Comparison of ENCODE assay signal across 8 cellular contexts in genomic region chr4:39526810-39527295, GRCh38.
A peak's percentile ranks its signal among the peaks of the same experiment; 100 is the strongest.
DNase-seq lines count a peak whose midpoint lies in the region; ATAC-seq lines count a peak whose summit lies in the region.

No MANE protein-coding gene starts in this region.

- peaks cover 19% of the 10 kb centered on the region for H3K9me3 ChIP-seq in KOPT-K1 (ENCODE audit: insufficient read depth, low read length, poor library complexity, severe bottlenecking)
- peaks cover 21% of the 10 kb centered on the region for H3K9me3 ChIP-seq in iPS-20b (ENCODE audit: insufficient read depth, low read depth, low read length)

- peak in 2 of 3 experiments; percentile 12 to 13 for DNase-seq in activated CD8-positive, alpha-beta memory T cell treated with anti-CD3 and anti-CD28 coated beads for 48 hours (ENCODE audit: low read depth in 2 of 3, low spot score in 2 of 3)
- DNase-seq in activated CD8-positive, alpha-beta memory T cell treated with anti-CD3 and anti-CD28 coated beads for 24 hours = no peak
- peak; percentile 34 for DNase-seq in stimulated activated CD4-positive, alpha-beta T cell treated with anti-CD3 and anti-CD28 coated beads, Interleukin-4, amount 100 ng/mL, for 24 hours
- no peak for DNase-seq in NCI-H2227 (lab: John Stamatoyannopoulos, UW; ENCODE audit: unreplicated experiment)

- peaks cover 13% of the 10 kb centered on the region for H3K36me3 Mint-ChIP-seq in activated naive CD4-positive, alpha-beta T cell treated with anti-CD3 and anti-CD28 coated beads, Interleukin-2, amount 50 U/mL, for 24 hours

- H3K4me3 Mint-ChIP-seq in activated naive CD4-positive, alpha-beta T cell treated with anti-CD3 and anti-CD28 coated beads, Interleukin-2, amount 50 U/mL, for 24 hours = peak overlapping the region; percentile 98

- ATAC-seq in GM18858 (IDR thresholded peaks at IDR 0.05; ENCODE audit: unreplicated experiment) = no peak

- peak overlapping the region; percentile 94 for H3K4me3 ChIP-seq in iPS-20b (ENCODE audit: low read length)

- peaks cover 3% of the 10 kb centered on the region; the same call in 1 of the 2 replicates for H3K4me1 ChIP-seq in iPS-20b (ENCODE audit: insufficient read depth, low read length)

- H3K27me3 Mint-ChIP-seq in activated naive CD4-positive, alpha-beta T cell treated with anti-CD3 and anti-CD28 coated beads, Interleukin-2, amount 50 U/mL, for 24 hours = no peaks in the 10 kb centered on the region

- H3K9ac ChIP-seq in iPS-20b (ENCODE audit: low read depth, low read length) = peak overlapping the region; percentile 92

- H3K27ac Mint-ChIP-seq in activated naive CD4-positive, alpha-beta T cell treated with anti-CD3 and anti-CD28 coated beads, Interleukin-2, amount 50 U/mL, for 24 hours = peak overlapping the region; percentile 88

- H3K9me3 Mint-ChIP-seq in activated naive CD4-positive, alpha-beta T cell treated with anti-CD3 and anti-CD28 coated beads, Interleukin-2, amount 50 U/mL, for 24 hours = peaks cover 7% of the 10 kb centered on the region

- H3K36me3 ChIP-seq in KOPT-K1 (ENCODE audit: insufficient read depth, low read length) (no peaks in the 10 kb centered on the region), iPS-20b (ENCODE audit: insufficient read depth, low read depth, low read length) (peaks cover 24% of the 10 kb centered on the region)

- H3K27me3 ChIP-seq in iPS-20b (ENCODE audit: insufficient read depth, low read length) = no peaks in the 10 kb centered on the region

- H3K27ac ChIP-seq in KOPT-K1 (ENCODE audit: low read depth, low read length, poor library complexity, severe bottlenecking) (peak overlapping the region; percentile 23), iPS-20b (ENCODE audit: low read length) (peak overlapping the region; percentile 74)

- H3K4me1 Mint-ChIP-seq in activated naive CD4-positive, alpha-beta T cell treated with anti-CD3 and anti-CD28 coated beads, Interleukin-2, amount 50 U/mL, for 24 hours = peaks cover 17% of the 10 kb centered on the region

Comparison
In these comparisons a context has a peak if more than half of its experiments do, and no peak if none do; other contexts are left out.
1. DNase-seq: peak in activated CD8-positive, alpha-beta memory T cell treated with anti-CD3 and anti-CD28 coated beads for 48 hours (2 of 3) and stimulated activated CD4-positive, alpha-beta T cell treated with anti-CD3 and anti-CD28 coated beads, Interleukin-4, amount 100 ng/mL, for 24 hours (single experiment); none in activated CD8-positive, alpha-beta memory T cell treated with anti-CD3 and anti-CD28 coated beads for 24 hours (single experiment) and NCI-H2227 (single experiment).